13 cellular contexts compared by ENCODE assay signal in genomic region chr10:102783541-102783930, GRCh38. TPM values are rescaled to one million over a fixed set of nuclear protein-coding genes. Genes with fewer than 3 reads are reported as not detected.
DNase-seq lines count a peak whose midpoint lies in the region; ATAC-seq and TF ChIP-seq lines count a peak whose summit lies in the region.
"Had no signal": no experiment of that assay in that cellular context is flagged by ENCODE, and none has a peak within 500 bp of the region (broad histone marks: within the 10 kb centered on the region; RNA-seq: fewer than 3 reads in every experiment).

No MANE protein-coding gene starts in this region.

- no peak for TF ChIP-seq POLR2A in Peyer's patch (IDR thresholded peaks at IDR 0.05)
- TF ChIP-seq POLR2A in stomach (IDR thresholded peaks at IDR 0.05): no peak

- 31 to 66% (median 48%) methylated on average over 2 of the region's 2 CpGs for WGBS in stomach, 5 donors

- ATAC-seq in lower lobe of right lung (peak; percentile 9 to 29), GM21737 (IDR thresholded peaks at IDR 0.05; ENCODE audit: unreplicated experiment) (no peak), HG03432 (IDR thresholded peaks at IDR 0.05; ENCODE audit: unreplicated experiment) (no peak)

- no peak for DNase-seq in Peyer's patch
- no peak for DNase-seq in dorsolateral prefrontal cortex
- no peak for DNase-seq in lower lobe of right lung
- no peak for DNase-seq in stomach
- DNase-seq in GM10266 (ENCODE audit: extremely low spot score): no peak
- no peak for DNase-seq in NK-92 (lab: John Stamatoyannopoulos, UW; ENCODE audit: unreplicated experiment)
- DNase-seq: hippocampal formation, posterior cingulate gyrus, SW 1271 had no signal

- no peak for TF ChIP-seq EP300 in stomach (IDR thresholded peaks at IDR 0.05)

- intact Hi-C loops in dorsolateral prefrontal cortex (cut with DNase I): no loop called here
- intact Hi-C loops in lower lobe of right lung (cut with DNase I): no loop called here
- intact Hi-C loops in stomach (cut with DNase I; ENCODE audit: low total_unique reads): no loop called here

- H3K9me3 ChIP-seq in Peyer's patch (no peaks in the 10 kb centered on the region), lower lobe of right lung (no peaks in the 10 kb centered on the region), stomach (no peaks in the 10 kb centered on the region)

- H3K36me3 ChIP-seq in Peyer's patch (no peaks in the 10 kb centered on the region), lower lobe of right lung (no peaks in the 10 kb centered on the region), stomach (no peaks in the 10 kb centered on the region)

- H3K4me3 ChIP-seq in Peyer's patch (no peak overlapping the region), dorsolateral prefrontal cortex (peak overlapping the region in 2 of 59 donors; percentile 3 to 4), lower lobe of right lung (no peak overlapping the region), stomach (peak overlapping the region in 1 of 4 donors; percentile 10)

- TF ChIP-seq CTCF in Peyer's patch (IDR thresholded peaks at IDR 0.05) (no peak), dorsolateral prefrontal cortex (IDR thresholded peaks at IDR 0.05 in 54 of 56, conservative IDR thresholded peaks at IDR 0.05 in 2 of 56; ENCODE audit: low read depth in 1 of 56, partially characterized antibody in 56 of 56) (no peak), lower lobe of right lung (IDR thresholded peaks at IDR 0.05) (no peak), stomach (IDR thresholded peaks at IDR 0.05) (no peak), GM10266 (IDR thresholded peaks at IDR 0.05; ENCODE audit: control insufficient read depth, insufficient read depth, low read depth, missing control alignments) (no peak)

- peaks cover 0 to 55% (median 3%) of the 10 kb centered on the region in 4 donors for H3K4me1 ChIP-seq in Peyer's patch
- peaks cover 85% of the 10 kb centered on the region for H3K4me1 ChIP-seq in lower lobe of right lung
- H3K4me1 ChIP-seq in stomach: peaks cover 68 to 97% (median 79%) of the 10 kb centered on the region in 4 donors

- H3K27me3 ChIP-seq in Peyer's patch (no peaks in the 10 kb centered on the region), dorsolateral prefrontal cortex (no peaks in the 10 kb centered on the region), lower lobe of right lung (ENCODE audit: low read depth) (no peaks in the 10 kb centered on the region), stomach (no peaks in the 10 kb centered on the region)

- H3K27ac ChIP-seq in Peyer's patch (peak overlapping the region; percentile 58 to 90 (median 66)), dorsolateral prefrontal cortex (peak overlapping the region in 45 of 59 donors; percentile 1 to 90 (median 67)), lower lobe of right lung (peak overlapping the region; percentile 85), stomach (peak overlapping the region; percentile 72 to 92 (median 89))

RNA-seq across cellular contexts. Expression of gene WBP1L, which starts 39.8 kb away (rescaled TPM):
- total RNA-seq in Peyer's patch: 10 to 100 TPM; 38.0 to 78.3 (median 65.8) TPM
- 10 to 100 TPM; 27.9 to 71.0 (median 38.0) TPM for total RNA-seq in dorsolateral prefrontal cortex
- 44.5 TPM for total RNA-seq in lower lobe of right lung
- 100 to 1,000 TPM in 1 of 5 donors, 10 to 100 TPM in 4; 25.5 to 140 (median 43.3) TPM for total RNA-seq in stomach
- 10 to 100 TPM; 15.1 to 27.5 (median 25.4) TPM for polyA plus RNA-seq in stomach

RNA-seq across cellular contexts. Expression of gene CYP17A1, which starts 53.7 kb away (rescaled TPM):
- total RNA-seq in Peyer's patch (not detected), dorsolateral prefrontal cortex (1 to 10 TPM in 2 of 120 experiments, not detected in 118; 3.8 to 4.8 TPM), lower lobe of right lung (0.80 TPM), stomach (not detected)
- 100 to 1,000 TPM in 1 of 3 donors, under 1 TPM in 2; 0.30 to 106 (median 0.37) TPM for polyA plus RNA-seq in stomach
- total RNA-seq: activated CD8-positive, alpha-beta memory T cell treated with anti-CD3 and anti-CD28 coated beads for 36 hours; HT1080 had no signal

Comparison
In these comparisons a context has a peak if more than half of its experiments do, and no peak if none do; other contexts are left out.
1. ATAC-seq: peak in lower lobe of right lung (2 of 2); none in GM21737 (single experiment) and HG03432 (single experiment).
2. Peak in every context shown above with its lines, with median percentiles within 50 percentile points of each other: H3K27ac ChIP-seq.